Comparison of ENCODE assay signal across 12 cellular contexts in genomic region chr1:159817276-159818041, GRCh38. TPM values are rescaled to one million over a fixed set of nuclear protein-coding genes. Genes with fewer than 3 reads are reported as not detected.
DNase-seq lines count a peak whose midpoint lies in the region; ATAC-seq and TF ChIP-seq lines count a peak whose summit lies in the region.
"Had no signal": no experiment of that assay in that cellular context is flagged by ENCODE, and none has a peak within 500 bp of the region (broad histone marks: within the 10 kb centered on the region; RNA-seq: fewer than 3 reads in every experiment).

No MANE protein-coding gene starts in this region.

- TF ChIP-seq CTCF in GM23338 (conservative IDR thresholded peaks at IDR 0.05; ENCODE audit: low read depth in 2 of 2) (no peak), chondrocyte (IDR thresholded peaks at IDR 0.05) (no peak)

- peaks cover 3% of the 10 kb centered on the region for H3K27me3 Mint-ChIP-seq in GM23338 (ENCODE audit: insufficient read depth, low read depth, poor library complexity)
- peaks cover 15% of the 10 kb centered on the region for H3K27me3 Mint-ChIP-seq in chondrocyte (ENCODE audit: low read depth)

- no peaks in the 10 kb centered on the region for H3K36me3 Mint-ChIP-seq in GM23338 (ENCODE audit: low read depth)
- peaks cover 2% of the 10 kb centered on the region for H3K36me3 Mint-ChIP-seq in chondrocyte (ENCODE audit: low read depth)

- no peak for ATAC-seq in GM23338
- ATAC-seq in GM21515 (IDR thresholded peaks at IDR 0.05; ENCODE audit: unreplicated experiment) = no peak

- no peaks in the 10 kb centered on the region for H3K79me2 ChIP-seq in GM23338 (replicated peaks; ENCODE audit: insufficient read depth)

- H3K4me1 ChIP-seq in GM23338 (ENCODE audit: insufficient read depth) = no peaks in the 10 kb centered on the region; the same call in 1 of the 2 replicates

- H3K4me3 Mint-ChIP-seq in GM23338 = no peak overlapping the region
- no peak overlapping the region for H3K4me3 Mint-ChIP-seq in chondrocyte (ENCODE audit: unreplicated experiment)

- no peaks in the 10 kb centered on the region for H4K20me1 ChIP-seq in GM23338 (replicated peaks; ENCODE audit: insufficient read depth)

- H3K9me3 Mint-ChIP-seq in GM23338 (no peaks in the 10 kb centered on the region; the same call in 2 of the 3 replicates), chondrocyte (ENCODE audit: low read depth) (no peaks in the 10 kb centered on the region)

- H3K27ac ChIP-seq in GM23338 (ENCODE audit: low read depth) = no peak overlapping the region

- peaks cover 4% of the 10 kb centered on the region; the same call in 2 of the 3 replicates for H3K4me1 Mint-ChIP-seq in GM23338
- no peaks in the 10 kb centered on the region for H3K4me1 Mint-ChIP-seq in chondrocyte (ENCODE audit: low read depth)

- DNase-seq in GM23338 (ENCODE audit: low spot score) = no peak
- DNase-seq in NCI-H146 treated with DMSO at 0.1 percent for 48 hours (lab: John Stamatoyannopoulos, UW; ENCODE audit: unreplicated experiment) = peak; percentile 98
- peak; percentile 81 for DNase-seq in RPMI8226
- peak; percentile 20 for DNase-seq in iris pigment epithelial cell (ENCODE audit: low read depth)
- DNase-seq in chondrocyte (ENCODE audit: low spot score) = no peak
- DNase-seq in OCI-M1 (lab: John Stamatoyannopoulos, UW) = no peak
- DNase-seq in dedifferentiated amniotic fluid mesenchymal stem cell (ENCODE audit: extremely low spot score) = no peak

- H3K9me2 ChIP-seq in GM23338 (ENCODE audit: insufficient read depth) = peaks cover 7% of the 10 kb centered on the region; the same call in 1 of the 2 replicates

- H3F3A ChIP-seq in GM23338 (replicated peaks; ENCODE audit: low read depth) = no peaks in the 10 kb centered on the region

- H2AFZ ChIP-seq in GM23338 = peak overlapping the region; percentile 96

- no peak overlapping the region for H3K4me2 ChIP-seq in GM23338

- no peak overlapping the region for H3K4me3 ChIP-seq in GM23338

- no peaks in the 10 kb centered on the region for H3K36me3 ChIP-seq in GM23338 (ENCODE audit: insufficient read depth)

- H3K27me3 ChIP-seq in GM23338 (ENCODE audit: insufficient read depth) = no peaks in the 10 kb centered on the region

- H3K27ac Mint-ChIP-seq in GM23338 (no peak overlapping the region), chondrocyte (ENCODE audit: unreplicated experiment) (no peak overlapping the region)

TF ChIP-seq in GM23338, 12 proteins besides CTCF, POLR2A, EP300 and RAD21:
- TF ChIP-seq JUNB (IDR thresholded peaks at IDR 0.05; ENCODE audit: unreplicated experiment) = no peak
- TF ChIP-seq EZH2phosphoT487 (IDR thresholded peaks at IDR 0.05; ENCODE audit: unreplicated experiment) = no peak
- no peak for TF ChIP-seq CREB1 (CRISPR knock-in tag; IDR thresholded peaks at IDR 0.05; ENCODE audit: low read depth)
- no peak for TF ChIP-seq ZNF331 (CRISPR knock-in tag; IDR thresholded peaks at IDR 0.05; ENCODE audit: low read depth)
- TF ChIP-seq ZNF462 (CRISPR knock-in tag; IDR thresholded peaks at IDR 0.05) = no peak
- no peak for TF ChIP-seq EZH2 (IDR thresholded peaks at IDR 0.05; ENCODE audit: low read depth, unreplicated experiment)
- TF ChIP-seq STAT1 (IDR thresholded peaks at IDR 0.05; ENCODE audit: unreplicated experiment) = no peak

RNA-seq across cellular contexts. Expression of gene SLAMF8, which starts 9.2 kb away (rescaled TPM):
- not detected in 2 replicates for total RNA-seq in GM23338 (2014; rRNA removed; shearing (Covaris generic))
- polyA plus RNA-seq in GM23338 (2016; fragmentation: Nextera tagmentation; extraction: Ambion mirVana) = not detected in 2 replicates
- not detected in 3 replicates for total RNA-seq in chondrocyte
- total RNA-seq: fibroblast of lung had no signal
- polyA plus RNA-seq: fibroblast of lung had no signal

RNA-seq across cellular contexts. Expression of gene FCRL6, which starts 15.3 kb away (rescaled TPM):
- not detected in 2 replicates for total RNA-seq in GM23338 (2014; rRNA removed; shearing (Covaris generic))
- polyA plus RNA-seq in GM23338 (2016; fragmentation: Nextera tagmentation; extraction: Ambion mirVana) = not detected in 2 replicates
- not detected in 3 replicates for total RNA-seq in chondrocyte
- total RNA-seq: astrocyte, fibroblast of lung, urinary bladder had no signal
- polyA plus RNA-seq: fibroblast of lung had no signal

RNA-seq across cellular contexts. Expression of gene DUSP23, which starts 36.7 kb away (rescaled TPM):
- total RNA-seq in GM23338 (2014; rRNA removed; shearing (Covaris generic)) = 50.8 and 56.3 TPM in 2 replicates
- polyA plus RNA-seq in GM23338 (2016; fragmentation: Nextera tagmentation; extraction: Ambion mirVana) = 95.3 and 97.6 TPM in 2 replicates
- total RNA-seq in chondrocyte = 15.4 to 21.3 TPM (median 16.9 TPM) in 3 replicates

RNA-seq across cellular contexts. Expression of gene VSIG8, which starts 45.0 kb away (rescaled TPM):
- total RNA-seq in GM23338 (2014; rRNA removed; shearing (Covaris generic)) = not detected in 2 replicates
- not detected in 2 replicates for polyA plus RNA-seq in GM23338 (2016; fragmentation: Nextera tagmentation; extraction: Ambion mirVana)
- not detected in 3 replicates for total RNA-seq in chondrocyte
- total RNA-seq: astrocyte, urinary bladder had no signal
- polyA plus RNA-seq: fibroblast of lung, liver had no signal

Comparison
In these comparisons a context has a peak if more than half of its experiments do, and no peak if none do; other contexts are left out.
1. DNase-seq: peak in NCI-H146 treated with DMSO at 0.1 percent for 48 hours (single experiment), RPMI8226 (single experiment) and iris pigment epithelial cell (single experiment); none in GM23338 (single experiment), chondrocyte (single experiment), OCI-M1 (single experiment) and dedifferentiated amniotic fluid mesenchymal stem cell (single experiment).